Comparison of ENCODE assay signal across 12 cellular contexts in genomic region chr2:46385786-46386577, GRCh38.
DNase-seq lines count a peak whose midpoint lies in the region; ATAC-seq, FAIRE-seq and TF ChIP-seq lines count a peak whose summit lies in the region.
"Had no signal": no experiment of that assay in that cellular context is flagged by ENCODE, and none has a peak within 500 bp of the region (broad histone marks: within the 10 kb centered on the region; RNA-seq: fewer than 3 reads in every experiment).

No MANE protein-coding gene starts in this region.

- H3K4me1 ChIP-seq in RWPE2 (ENCODE audit: insufficient read depth, poor library complexity, severe bottlenecking) (peaks cover 12% of the 10 kb centered on the region), spleen (peaks cover 0 to 47% (median 8%) of the 10 kb centered on the region in 6 donors)

- H3K4me3 ChIP-seq in RWPE2 (ENCODE audit: severe bottlenecking) (no peak overlapping the region), fibroblast of mammary gland (ENCODE audit: control insufficient read depth, low read depth, low read length) (no peak overlapping the region), spleen (no peak overlapping the region)

- intact Hi-C loops in spleen (cut with DNase I; ENCODE audit: low total_unique reads), result no loop called here

- FAIRE-seq in urothelium cell line (lab: Jason Lieb, UNC), result no peak

- no peak for TF ChIP-seq POLR2A in spleen (IDR thresholded peaks at IDR 0.05)

- whole genome bisulfite sequencing in spleen, 5 donors, result 61 to 74% (median 65%) methylated on average over 18 of the region's 18 CpGs

- DNase-seq in HCEC 1CT (peak; percentile 92), RWPE2 (ENCODE audit: low spot score) (no peak), fibroblast of mammary gland (ENCODE audit: low read depth) (peak; percentile 75), spleen (no peak), urothelium cell line (ENCODE audit: low spot score) (no peak), SW480 (ENCODE audit: low spot score) (no peak)
- DNase-seq: activated CD4-positive, CD25-positive, alpha-beta regulatory T cell treated with anti-CD3 and anti-CD28 coated beads, Interleukin-2, amount 50 U/mL, for 72 hours; activated naive CD4-positive, alpha-beta T cell; NCI-H2081 treated with DMSO at 0.1 percent for 48 hours; stimulated activated naive CD8-positive, alpha-beta T cell treated with anti-CD3 and anti-CD28 coated beads, Interleukin-15, Interleukin-2, amounts not matched to agents 100 U/mL and 50 U/mL, for 24 hours had no signal

- H3K9me3 ChIP-seq in RWPE2 (ENCODE audit: severe bottlenecking) (no peaks in the 10 kb centered on the region), spleen (no peaks in the 10 kb centered on the region)

- H3K36me3 ChIP-seq in RWPE2 (ENCODE audit: low read depth) (peaks cover 56% of the 10 kb centered on the region), spleen (peaks cover 0 to 76% (median 49%) of the 10 kb centered on the region in 6 donors)

- ATAC-seq in RWPE2 (ENCODE audit: low read depth) (peak; percentile 67), GM18520 (IDR thresholded peaks at IDR 0.05; ENCODE audit: unreplicated experiment) (no peak), GM21825 (IDR thresholded peaks at IDR 0.05; ENCODE audit: unreplicated experiment) (no peak)
- ATAC-seq: stimulated activated naive CD8-positive, alpha-beta T cell treated with anti-CD3 and anti-CD28 coated beads, Interleukin-15, Interleukin-2, amounts not matched to agents 100 U/mL and 50 U/mL, for 24 hours had no signal

- TF ChIP-seq CTCF in RWPE2 (IDR thresholded peaks at IDR 0.05; ENCODE audit: poor library complexity, severe bottlenecking), result no peak
- TF ChIP-seq CTCF in fibroblast of mammary gland (conservative IDR thresholded peaks at IDR 0.05; ENCODE audit: control insufficient read depth, insufficient read depth, low read depth, low read length), result no peak
- TF ChIP-seq CTCF in spleen (IDR thresholded peaks at IDR 0.05 in 8 of 11, conservative IDR thresholded peaks at IDR 0.05 in 3 of 11), result no peak

- H3K27ac ChIP-seq in RWPE2 (ENCODE audit: poor library complexity, severe bottlenecking), result peak overlapping the region; percentile 66
- peak overlapping the region in 5 of 8 donors; percentile 9 to 81 (median 69) for H3K27ac ChIP-seq in spleen

- H3K27me3 ChIP-seq in RWPE2 (ENCODE audit: insufficient read depth, poor library complexity, severe bottlenecking), result no peaks in the 10 kb centered on the region
- H3K27me3 ChIP-seq in spleen (replicated peaks in 1 of 7), result no peaks in the 10 kb centered on the region

Comparison
In these comparisons a context has a peak if more than half of its experiments do, and no peak if none do; other contexts are left out.
1. DNase-seq: peak in HCEC 1CT (single experiment) and fibroblast of mammary gland (single experiment); none in RWPE2 (single experiment), spleen (single experiment), urothelium cell line (single experiment) and SW480 (single experiment).